In the genomic region with DNA sequence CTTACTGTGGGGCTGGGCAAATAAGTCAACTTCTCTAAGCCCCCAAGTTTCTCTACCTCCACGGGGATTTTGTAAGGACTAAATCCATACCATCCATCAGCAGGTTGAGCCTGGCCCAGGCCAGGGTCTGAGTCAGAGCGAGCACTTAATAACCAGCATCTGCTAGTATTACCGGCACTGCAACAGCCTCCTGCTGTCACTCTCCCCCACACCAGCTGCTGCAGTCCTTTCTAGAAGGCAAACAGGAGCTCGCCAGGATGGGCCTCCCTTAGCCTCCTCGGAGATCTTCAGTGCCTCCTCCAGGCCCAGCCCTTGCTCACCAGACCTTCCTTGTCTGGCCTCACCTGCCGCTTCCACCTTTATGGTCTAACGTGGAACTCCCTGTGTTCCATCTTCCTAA, we compare ENCODE assay signal across 2 cellular contexts.
A peak's percentile ranks its signal among the peaks of the same experiment; 100 is the strongest.
TF ChIP-seq lines count a peak whose summit lies in the region.

No MANE protein-coding gene starts in this region.

TF ChIP-seq in K562, 482 proteins besides CTCF, POLR2A, EP300 and RAD21:
- TF ChIP-seq ZC3H4 (CRISPR knock-in tag; IDR thresholded peaks at IDR 0.05; ENCODE audit: borderline replicate concordance): peak; percentile 29; the same call in 1 of the 2 replicates
- no peak for TF ChIP-seq CEBPZ (IDR thresholded peaks at IDR 0.05; ENCODE audit: borderline replicate concordance, low read depth, low read length)
- TF ChIP-seq, protein P1, sequence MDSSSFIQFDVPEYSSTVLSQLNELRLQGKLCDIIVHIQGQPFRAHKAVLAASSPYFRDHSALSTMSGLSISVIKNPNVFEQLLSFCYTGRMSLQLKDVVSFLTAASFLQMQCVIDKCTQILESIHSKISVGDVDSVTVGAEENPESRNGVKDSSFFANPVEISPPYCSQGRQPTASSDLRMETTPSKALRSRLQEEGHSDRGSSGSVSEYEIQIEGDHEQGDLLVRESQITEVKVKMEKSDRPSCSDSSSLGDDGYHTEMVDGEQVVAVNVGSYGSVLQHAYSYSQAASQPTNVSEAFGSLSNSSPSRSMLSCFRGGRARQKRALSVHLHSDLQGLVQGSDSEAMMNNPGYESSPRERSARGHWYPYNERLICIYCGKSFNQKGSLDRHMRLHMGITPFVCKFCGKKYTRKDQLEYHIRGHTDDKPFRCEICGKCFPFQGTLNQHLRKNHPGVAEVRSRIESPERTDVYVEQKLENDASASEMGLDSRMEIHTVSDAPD (CRISPR knock-in tag; IDR thresholded peaks at IDR 0.05): no peak

TF ChIP-seq in liver, 16 proteins besides CTCF, POLR2A, EP300 and RAD21:
- no peak for TF ChIP-seq SP1 (IDR thresholded peaks at IDR 0.05)
- TF ChIP-seq, protein P2, sequence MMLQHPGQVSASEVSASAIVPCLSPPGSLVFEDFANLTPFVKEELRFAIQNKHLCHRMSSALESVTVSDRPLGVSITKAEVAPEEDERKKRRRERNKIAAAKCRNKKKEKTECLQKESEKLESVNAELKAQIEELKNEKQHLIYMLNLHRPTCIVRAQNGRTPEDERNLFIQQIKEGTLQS (IDR thresholded peaks at IDR 0.05): no peak
- TF ChIP-seq, protein P3, sequence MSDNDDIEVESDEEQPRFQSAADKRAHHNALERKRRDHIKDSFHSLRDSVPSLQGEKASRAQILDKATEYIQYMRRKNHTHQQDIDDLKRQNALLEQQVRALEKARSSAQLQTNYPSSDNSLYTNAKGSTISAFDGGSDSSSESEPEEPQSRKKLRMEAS (IDR thresholded peaks at IDR 0.05): no peak
- no peak for TF ChIP-seq RXRA (IDR thresholded peaks at IDR 0.05)
- TF ChIP-seq, protein P4, sequence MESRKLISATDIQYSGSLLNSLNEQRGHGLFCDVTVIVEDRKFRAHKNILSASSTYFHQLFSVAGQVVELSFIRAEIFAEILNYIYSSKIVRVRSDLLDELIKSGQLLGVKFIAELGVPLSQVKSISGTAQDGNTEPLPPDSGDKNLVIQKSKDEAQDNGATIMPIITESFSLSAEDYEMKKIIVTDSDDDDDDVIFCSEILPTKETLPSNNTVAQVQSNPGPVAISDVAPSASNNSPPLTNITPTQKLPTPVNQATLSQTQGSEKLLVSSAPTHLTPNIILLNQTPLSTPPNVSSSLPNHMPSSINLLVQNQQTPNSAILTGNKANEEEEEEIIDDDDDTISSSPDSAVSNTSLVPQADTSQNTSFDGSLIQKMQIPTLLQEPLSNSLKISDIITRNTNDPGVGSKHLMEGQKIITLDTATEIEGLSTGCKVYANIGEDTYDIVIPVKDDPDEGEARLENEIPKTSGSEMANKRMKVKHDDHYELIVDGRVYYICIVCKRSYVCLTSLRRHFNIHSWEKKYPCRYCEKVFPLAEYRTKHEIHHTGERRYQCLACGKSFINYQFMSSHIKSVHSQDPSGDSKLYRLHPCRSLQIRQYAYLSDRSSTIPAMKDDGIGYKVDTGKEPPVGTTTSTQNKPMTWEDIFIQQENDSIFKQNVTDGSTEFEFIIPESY (IDR thresholded peaks at IDR 0.05): no peak
- no peak for TF ChIP-seq TAF1 (conservative IDR thresholded peaks at IDR 0.05)
